8 cellular contexts compared by ENCODE assay signal in genomic region chr19:16324064-16324383, GRCh38. TPM values are rescaled to one million over a fixed set of nuclear protein-coding genes. Genes with fewer than 3 reads are reported as not detected.
DNase-seq lines count a peak whose midpoint lies in the region; ATAC-seq and TF ChIP-seq lines count a peak whose summit lies in the region.

No MANE protein-coding gene starts in this region.

- peak overlapping the region; percentile 41 for H3K4me3 Mint-ChIP-seq in mesothelial cell of epicardium

- H3K4me1 ChIP-seq in heart right ventricle (peaks cover 0 to 51% (median 32%) of the 10 kb centered on the region in 9 donors), body of pancreas (peaks cover 18% of the 10 kb centered on the region), aorta (ENCODE audit: control insufficient read depth in 1 of 2, insufficient read depth in 2 of 2, low read length in 2 of 2) (no peaks in the 10 kb centered on the region)

- H3K36me3 ChIP-seq in heart right ventricle, result peaks cover 4 to 34% (median 25%) of the 10 kb centered on the region in 9 donors
- no peaks in the 10 kb centered on the region for H3K36me3 ChIP-seq in body of pancreas (replicated peaks in 1 of 2; ENCODE audit: insufficient read depth in 1 of 2, low read depth in 2 of 2)
- no peaks in the 10 kb centered on the region for H3K36me3 ChIP-seq in aorta (ENCODE audit: control insufficient read depth in 1 of 2, insufficient read depth in 2 of 2, low read length in 1 of 2)

- no peak for TF ChIP-seq CTCF in heart right ventricle (IDR thresholded peaks at IDR 0.05)
- TF ChIP-seq CTCF in body of pancreas (IDR thresholded peaks at IDR 0.05), result no peak
- no peak for TF ChIP-seq CTCF in mesothelial cell of epicardium (IDR thresholded peaks at IDR 0.05; ENCODE audit: unreplicated experiment)

- no peaks in the 10 kb centered on the region for H3K9me3 ChIP-seq in heart right ventricle
- H3K9me3 ChIP-seq in body of pancreas, result no peaks in the 10 kb centered on the region
- no peaks in the 10 kb centered on the region for H3K9me3 ChIP-seq in aorta (ENCODE audit: control insufficient read depth, low read length)

- 55 to 60% methylated on average over 3 of the region's 3 CpGs for WGBS in heart right ventricle, 2 donors
- 53 to 57% methylated on average over 1 to 3 of the region's 3 CpGs for WGBS in body of pancreas, 2 donors
- 59 to 62% methylated on average over 3 of the region's 3 CpGs for WGBS in aorta, 2 donors

- H3K4me3 ChIP-seq in heart right ventricle, result peak overlapping the region in 9 of 10 donors; percentile 23 to 96 (median 52)
- no peak overlapping the region for H3K4me3 ChIP-seq in body of pancreas
- no peak overlapping the region for H3K4me3 ChIP-seq in aorta (ENCODE audit: low read length in 2 of 2)

- ATAC-seq in heart right ventricle (no peak), Right ventricle myocardium superior (ENCODE audit: poor library complexity) (no peak), body of pancreas (no peak), aorta (ENCODE audit: low FRiP score) (no peak), HG03097 (IDR thresholded peaks at IDR 0.05; ENCODE audit: low FRiP score, unreplicated experiment) (no peak), esophagus mucosa (no peak)

- no peak for TF ChIP-seq POLR2A in body of pancreas (IDR thresholded peaks at IDR 0.05)

- DNase-seq in heart right ventricle (no peak), Right ventricle myocardium superior (no peak), body of pancreas (no peak), mesothelial cell of epicardium (ENCODE audit: low spot score in 2 of 2, unreplicated experiment in 2 of 2) (no peak), aorta (no peak), NCI-H1105 treated with DMSO at 0.1 percent for 48 hours (lab: John Stamatoyannopoulos, UW) (no peak)

- H3K4me1 Mint-ChIP-seq in mesothelial cell of epicardium, result peaks cover 11% of the 10 kb centered on the region

- peaks cover 80% of the 10 kb centered on the region for H3K27me3 Mint-ChIP-seq in mesothelial cell of epicardium (ENCODE audit: low read depth)

- H3K27me3 ChIP-seq in heart right ventricle (no peaks in the 10 kb centered on the region), body of pancreas (no peaks in the 10 kb centered on the region), aorta (ENCODE audit: control insufficient read depth in 1 of 2, insufficient read depth in 2 of 2, low read length in 1 of 2) (no peaks in the 10 kb centered on the region)

- H3K9me3 Mint-ChIP-seq in mesothelial cell of epicardium, result no peaks in the 10 kb centered on the region

- intact Hi-C loops in heart right ventricle (cut with DNase I), result loop anchor here in 8 of 10 donors (1.0 to 10.0 kb wide), 10 partner anchors 37 to 77 kb away; no protein-coding TSS in a partner anchor
- intact Hi-C loops in Right ventricle myocardium superior (cut with DNase I), result loop anchor here (5.0 kb wide), 2 partner anchors 42 to 67 kb away; no protein-coding TSS in a partner anchor
- intact Hi-C loops in body of pancreas (cut with DNase I), result no loop called here
- intact Hi-C loops in aorta (cut with DNase I), result loop anchor here in 1 of 2 donors (5.0 kb wide), 1 partner anchor 42 kb away; no protein-coding TSS in a partner anchor

- H3K36me3 Mint-ChIP-seq in mesothelial cell of epicardium, result no peaks in the 10 kb centered on the region

- no peak overlapping the region for H3K27ac Mint-ChIP-seq in mesothelial cell of epicardium

- H3K27ac ChIP-seq in heart right ventricle (peak overlapping the region; percentile 79 to 99 (median 94)), body of pancreas (peak overlapping the region; percentile 50 to 84 (median 80)), aorta (ENCODE audit: low read depth in 1 of 2, low read length in 2 of 2) (peak overlapping the region; percentile 19 to 39)

RNA-seq across cellular contexts. Expression of gene KLF2, which starts 0.6 kb away (rescaled TPM):
- total RNA-seq in heart right ventricle, result 10 to 100 TPM; 25.5 to 76.2 (median 50.4) TPM
- 10 to 100 TPM; 22.4 to 73.5 TPM for polyA plus RNA-seq in heart right ventricle
- 67.6 TPM for total RNA-seq in Right ventricle myocardium superior
- total RNA-seq in body of pancreas, result 10 to 100 TPM; 13.2 to 42.2 TPM
- total RNA-seq in mesothelial cell of epicardium, result 10.9 to 12.8 TPM (median 12.3 TPM) in 3 replicates
- total RNA-seq in aorta, result 100 to 1,000 TPM in 1 of 2 donors, 10 to 100 TPM in 1; 98.9 to 223 TPM
- 10 to 100 TPM in 1 of 2 donors, 1 to 10 TPM in 1; 4.8 to 12.4 TPM for polyA plus RNA-seq in aorta
- 5.2 TPM for total RNA-seq in esophagus mucosa

Comparison
In these comparisons a context has a peak if more than half of its experiments do, and no peak if none do; other contexts are left out.
1. H3K27ac ChIP-seq: peak in every context shown above with its lines; median percentile 94 in heart right ventricle; 80 in body of pancreas; 29 in aorta.
2. H3K4me3 ChIP-seq: peak in heart right ventricle (9 of 10); none in body of pancreas (0 of 2) and aorta (0 of 2).